12 cellular contexts compared by ENCODE assay signal in genomic region chr11:26087095-26087935, GRCh38.
DNase-seq lines count a peak whose midpoint lies in the region; ATAC-seq lines count a peak whose summit lies in the region.
"Had no signal": no experiment of that assay in that cellular context is flagged by ENCODE, and none has a peak within 500 bp of the region (broad histone marks: within the 10 kb centered on the region; RNA-seq: fewer than 3 reads in every experiment).

No MANE protein-coding gene starts in this region.

- H3K27me3 Mint-ChIP-seq in memory B cell, result no peaks in the 10 kb centered on the region
- no peaks in the 10 kb centered on the region for H3K27me3 Mint-ChIP-seq in activated CD4-positive, alpha-beta memory T cell treated with anti-CD3 and anti-CD28 coated beads, Interleukin-2, amount 10 ng/mL, durations not matched to agents 7 days and 5 days

- CTCF ChIA-PET in activated CD4-positive, alpha-beta memory T cell treated with anti-CD3 and anti-CD28 coated beads, Interleukin-2, amount 10 ng/mL, durations not matched to agents 7 days and 5 days (lab: Charles Lee), result no interaction called here

- no peaks in the 10 kb centered on the region for H3K4me1 ChIP-seq in effector memory CD4-positive, alpha-beta T cell (ENCODE audit: control insufficient read depth, insufficient read depth, low read length, poor library complexity, severe bottlenecking)

- H3K4me3 ChIP-seq in effector memory CD4-positive, alpha-beta T cell (ENCODE audit: insufficient read depth, low read depth, low read length, poor library complexity, severe bottlenecking), result no peak overlapping the region
- H3K4me3 ChIP-seq: lung had no signal

- H3K4me3 Mint-ChIP-seq in memory B cell, result peak overlapping the region; percentile 62
- no peak overlapping the region for H3K4me3 Mint-ChIP-seq in activated CD4-positive, alpha-beta memory T cell treated with anti-CD3 and anti-CD28 coated beads, Interleukin-2, amount 10 ng/mL, durations not matched to agents 7 days and 5 days

- H3K36me3 Mint-ChIP-seq in memory B cell, result no peaks in the 10 kb centered on the region
- no peaks in the 10 kb centered on the region for H3K36me3 Mint-ChIP-seq in activated CD4-positive, alpha-beta memory T cell treated with anti-CD3 and anti-CD28 coated beads, Interleukin-2, amount 10 ng/mL, durations not matched to agents 7 days and 5 days (ENCODE audit: low read depth)

- no peaks in the 10 kb centered on the region for H3K9me3 ChIP-seq in effector memory CD4-positive, alpha-beta T cell (ENCODE audit: control insufficient read depth, low read length)

- H3K27me3 ChIP-seq in effector memory CD4-positive, alpha-beta T cell (replicated peaks; ENCODE audit: control insufficient read depth, insufficient read depth, low read length, poor library complexity, severe bottlenecking), result no peaks in the 10 kb centered on the region

- peaks cover 6% of the 10 kb centered on the region for H3K4me1 Mint-ChIP-seq in memory B cell
- no peaks in the 10 kb centered on the region for H3K4me1 Mint-ChIP-seq in activated CD4-positive, alpha-beta memory T cell treated with anti-CD3 and anti-CD28 coated beads, Interleukin-2, amount 10 ng/mL, durations not matched to agents 7 days and 5 days

- no peak overlapping the region for H3K27ac ChIP-seq in effector memory CD4-positive, alpha-beta T cell (ENCODE audit: insufficient read depth, low read length, poor library complexity, severe bottlenecking)

- ATAC-seq in GM18909 (IDR thresholded peaks at IDR 0.05; ENCODE audit: poor library complexity, unreplicated experiment) (peak; percentile 98), GM21737 (IDR thresholded peaks at IDR 0.05; ENCODE audit: unreplicated experiment) (peak; percentile 97), HG03342 (IDR thresholded peaks at IDR 0.05; ENCODE audit: unreplicated experiment) (peak; percentile 97), memory B cell (ENCODE audit: low read depth) (peak; percentile 92)
- ATAC-seq: Right ventricle myocardium inferior had no signal

- peaks cover 3% of the 10 kb centered on the region for H3K9me3 Mint-ChIP-seq in memory B cell
- H3K9me3 Mint-ChIP-seq in activated CD4-positive, alpha-beta memory T cell treated with anti-CD3 and anti-CD28 coated beads, Interleukin-2, amount 10 ng/mL, durations not matched to agents 7 days and 5 days, result no peaks in the 10 kb centered on the region

- H3K36me3 ChIP-seq in effector memory CD4-positive, alpha-beta T cell (ENCODE audit: control insufficient read depth, insufficient read depth, low read length), result no peaks in the 10 kb centered on the region

- H3K27ac Mint-ChIP-seq in memory B cell, result peak overlapping the region; percentile 84
- no peak overlapping the region for H3K27ac Mint-ChIP-seq in activated CD4-positive, alpha-beta memory T cell treated with anti-CD3 and anti-CD28 coated beads, Interleukin-2, amount 10 ng/mL, durations not matched to agents 7 days and 5 days

- DNase-seq in memory B cell (ENCODE audit: low spot score in 2 of 2) (peak; percentile 10), GDM1 (lab: John Stamatoyannopoulos, UW) (no peak)
- no peak for DNase-seq in effector memory CD4-positive, alpha-beta T cell
- DNase-seq in activated CD4-positive, alpha-beta memory T cell treated with anti-CD3 and anti-CD28 coated beads, Interleukin-2, amount 10 ng/mL, durations not matched to agents 7 days and 5 days, result no peak
- DNase-seq: DMS153, NCI-H1436, retina had no signal

- POLR2A ChIA-PET in activated CD4-positive, alpha-beta memory T cell treated with anti-CD3 and anti-CD28 coated beads, Interleukin-2, amount 10 ng/mL, durations not matched to agents 7 days and 5 days (lab: Charles Lee), result no interaction called here

Comparison
In these comparisons a context has a peak if more than half of its experiments do, and no peak if none do; other contexts are left out.
1. DNase-seq: peak in memory B cell (2 of 2); none in effector memory CD4-positive, alpha-beta T cell (0 of 3), activated CD4-positive, alpha-beta memory T cell treated with anti-CD3 and anti-CD28 coated beads, Interleukin-2, amount 10 ng/mL, durations not matched to agents 7 days and 5 days (single experiment) and GDM1 (single experiment).
2. Peak in every context shown above with its lines, with median percentiles within 50 percentile points of each other: ATAC-seq.